12 cellular contexts compared by ENCODE assay signal in the genomic region with DNA sequence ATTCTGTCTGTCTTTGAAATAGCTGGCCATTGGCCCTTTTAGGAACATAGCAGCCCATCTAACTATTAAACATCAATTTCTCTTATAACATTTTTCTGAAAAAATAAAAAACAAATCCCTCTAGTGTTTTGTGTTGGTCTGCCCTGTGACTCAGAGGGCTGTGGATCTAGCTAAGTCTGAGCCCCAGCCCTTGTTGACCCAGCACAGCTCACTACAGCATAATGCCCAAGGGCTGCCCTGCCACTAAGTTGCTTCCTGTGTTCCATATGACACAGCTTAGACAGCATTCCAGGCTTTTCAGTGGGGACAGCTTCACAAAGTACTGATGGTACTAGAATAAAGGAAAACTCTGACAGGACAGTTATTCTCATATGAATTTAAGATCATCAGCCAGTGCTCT.
A peak's percentile ranks its signal among the peaks of the same experiment; 100 is the strongest.
DNase-seq lines count a peak whose midpoint lies in the region; ATAC-seq and TF ChIP-seq lines count a peak whose summit lies in the region.
"Had no signal": no experiment of that assay in that cellular context is flagged by ENCODE, and none has a peak within 500 bp of the region (broad histone marks: within the 10 kb centered on the region; RNA-seq: fewer than 3 reads in every experiment).

No MANE protein-coding gene starts in this region.

- ATAC-seq in Right ventricle myocardium inferior (no peak), aorta (ENCODE audit: low FRiP score) (peak; percentile 46), HG03565 (IDR thresholded peaks at IDR 0.05; ENCODE audit: unreplicated experiment) (no peak)
- ATAC-seq: effector memory CD8-positive, alpha-beta T cell had no signal

- TF ChIP-seq CTCF in cardiac muscle cell (IDR thresholded peaks at IDR 0.05; ENCODE audit: low read depth, low read length) = no peak
- no peak for TF ChIP-seq CTCF in chondrocyte (IDR thresholded peaks at IDR 0.05)

- no peaks in the 10 kb centered on the region for H3K27me3 Mint-ChIP-seq in chondrocyte (ENCODE audit: low read depth)

- H3K36me3 ChIP-seq in cardiac muscle cell (no peaks in the 10 kb centered on the region), aorta (ENCODE audit: control insufficient read depth in 1 of 2, insufficient read depth in 2 of 2, low read length in 1 of 2) (no peaks in the 10 kb centered on the region)

- intact Hi-C loops in Right ventricle myocardium inferior (cut with DNase I) = no loop called here
- intact Hi-C loops in aorta (cut with DNase I) = loop anchor here in 1 of 2 donors (5.0 kb wide), 1 partner anchor 36 kb away; no protein-coding TSS in a partner anchor

- H3K4me3 Mint-ChIP-seq in chondrocyte (ENCODE audit: unreplicated experiment) = no peak overlapping the region
- H3K4me3 Mint-ChIP-seq: activated naive CD8-positive, alpha-beta T cell; effector memory CD8-positive, alpha-beta T cell; stimulated activated naive CD8-positive, alpha-beta T cell treated with anti-CD3 and anti-CD28 coated beads, Interleukin-15, Interleukin-2, amounts not matched to agents 100 ng/mL and 50 ng/mL, for 24 hours had no signal

- peaks cover 9% of the 10 kb centered on the region for H3K36me3 Mint-ChIP-seq in chondrocyte (ENCODE audit: low read depth)
- H3K36me3 Mint-ChIP-seq: activated naive CD8-positive, alpha-beta T cell had no signal

- peaks cover 66% of the 10 kb centered on the region for H3K4me1 ChIP-seq in cardiac muscle cell (ENCODE audit: low read depth)
- peaks cover 2 to 12% of the 10 kb centered on the region in 2 donors for H3K4me1 ChIP-seq in aorta (ENCODE audit: control insufficient read depth in 1 of 2, insufficient read depth in 2 of 2, low read length in 2 of 2)

- no peak for DNase-seq in cardiac muscle cell (ENCODE audit: low read depth in 1 of 2, low spot score in 1 of 2)
- no peak for DNase-seq in Right ventricle myocardium inferior (ENCODE audit: missing footprints)
- no peak for DNase-seq in chondrocyte (ENCODE audit: low spot score)
- peak; percentile 73 for DNase-seq in iris pigment epithelial cell (ENCODE audit: low read depth)
- DNase-seq in aorta = peak in 1 of 2 donors; percentile 60
- no peak for DNase-seq in germinal center (ENCODE audit: low spot score)
- DNase-seq in NCI-H1105 treated with DMSO at 0.1 percent for 48 hours (lab: John Stamatoyannopoulos, UW) = no peak
- DNase-seq: 8988T; effector memory CD8-positive, alpha-beta T cell had no signal

- no peaks in the 10 kb centered on the region for H3K9me3 ChIP-seq in cardiac muscle cell (ENCODE audit: low read depth)
- no peaks in the 10 kb centered on the region for H3K9me3 ChIP-seq in aorta (ENCODE audit: control insufficient read depth, low read length)

- H3K27ac Mint-ChIP-seq in chondrocyte (ENCODE audit: unreplicated experiment) = peak overlapping the region; percentile 45
- H3K27ac Mint-ChIP-seq: activated naive CD8-positive, alpha-beta T cell; effector memory CD8-positive, alpha-beta T cell; stimulated activated naive CD8-positive, alpha-beta T cell treated with anti-CD3 and anti-CD28 coated beads, Interleukin-15, Interleukin-2, amounts not matched to agents 100 ng/mL and 50 ng/mL, for 24 hours had no signal

- peak overlapping the region; percentile 72 for H3K27ac ChIP-seq in cardiac muscle cell
- no peak overlapping the region for H3K27ac ChIP-seq in aorta (ENCODE audit: low read depth in 1 of 2, low read length in 2 of 2)

- peaks cover 67% of the 10 kb centered on the region for H3K4me1 Mint-ChIP-seq in chondrocyte (ENCODE audit: low read depth)

- H3K9me3 Mint-ChIP-seq in chondrocyte (ENCODE audit: low read depth) = no peaks in the 10 kb centered on the region
- H3K9me3 Mint-ChIP-seq: effector memory CD8-positive, alpha-beta T cell; stimulated activated naive CD8-positive, alpha-beta T cell treated with anti-CD3 and anti-CD28 coated beads, Interleukin-15, Interleukin-2, amounts not matched to agents 100 ng/mL and 50 ng/mL, for 24 hours had no signal

- no peaks in the 10 kb centered on the region for H3K27me3 ChIP-seq in cardiac muscle cell
- H3K27me3 ChIP-seq in aorta (ENCODE audit: control insufficient read depth in 1 of 2, insufficient read depth in 2 of 2, low read length in 1 of 2) = no peaks in the 10 kb centered on the region

- H3K4me3 ChIP-seq in cardiac muscle cell (no peak overlapping the region), aorta (ENCODE audit: low read length in 2 of 2) (no peak overlapping the region)
